ENCODE assay signal across 8 cellular contexts in genomic region chr12:120116792-120117651, GRCh38. TPM values are rescaled to one million over a fixed set of nuclear protein-coding genes. Genes with fewer than 3 reads are reported as not detected.
DNase-seq lines count a peak whose midpoint lies in the region; FAIRE-seq and TF ChIP-seq lines count a peak whose summit lies in the region.

No MANE protein-coding gene starts in this region.

- H3K4me1 ChIP-seq in SJSA1 (replicated peaks), result peaks cover 32% of the 10 kb centered on the region

- FAIRE-seq in frontal cortex (lab: Jason Lieb, UNC), result no peak

- H3K36me3 ChIP-seq in SJSA1, result peaks cover 31% of the 10 kb centered on the region

- peak overlapping the region; percentile 84 for H3K4me3 ChIP-seq in NB4 (ENCODE audit: low read depth, low read length)
- H3K4me3 ChIP-seq in SJSA1, result peak overlapping the region; percentile 73

- TF ChIP-seq POLR2A in NB4 (IDR thresholded peaks at IDR 0.05; ENCODE audit: extremely low read depth, insufficient read length), result peak; percentile 95

- no peak for TF ChIP-seq CTCF in HFFc6 (IDR thresholded peaks at IDR 0.05)
- TF ChIP-seq CTCF in NB4 (IDR thresholded peaks at IDR 0.05; ENCODE audit: low read depth, low read length), result no peak

- H3K27me3 Mint-ChIP-seq in HFFc6 (ENCODE audit: insufficient read depth), result peaks cover 5% of the 10 kb centered on the region; the same call in 1 of the 2 replicates

- H3K4me1 Mint-ChIP-seq in HFFc6 (ENCODE audit: low read depth), result peaks cover 58% of the 10 kb centered on the region

- DNase-seq in GM04504 (ENCODE audit: low read depth), result peak; percentile 79
- DNase-seq in HFFc6, result peak; percentile 93
- DNase-seq in NB4 (ENCODE audit: low read depth), result peak; percentile 97
- DNase-seq in SJSA1 (ENCODE audit: low read depth in 1 of 2, low spot score in 2 of 2), result peak; percentile 92 to 96
- peak; percentile 96 for DNase-seq in activated naive CD4-positive, alpha-beta T cell treated with Interleukin-2 at 50 U/mL for 16 hours
- DNase-seq in frontal cortex (ENCODE audit: low spot score in 2 of 2), result peak; percentile 98 to 100
- peak; percentile 43 for DNase-seq in non-pigmented ciliary epithelial cell (ENCODE audit: low read depth)
- peak in 48 of 49 donors; percentile 60 to 95 (median 89) for DNase-seq in substantia nigra (lab: John Stamatoyannopoulos, UW)

- H3K27me3 ChIP-seq in SJSA1 (replicated peaks), result no peaks in the 10 kb centered on the region

- no peaks in the 10 kb centered on the region for H3K9me3 Mint-ChIP-seq in HFFc6

- H3K36me3 Mint-ChIP-seq in HFFc6 (ENCODE audit: low read depth), result peaks cover 25% of the 10 kb centered on the region

- H3K4me3 Mint-ChIP-seq in HFFc6, result peak overlapping the region; percentile 90

- no peaks in the 10 kb centered on the region for H3K9me3 ChIP-seq in SJSA1 (replicated peaks)

- H3K27ac Mint-ChIP-seq in HFFc6, result peak overlapping the region; percentile 82

- H3K27ac ChIP-seq in SJSA1, result peak overlapping the region; percentile 53
- peak overlapping the region; percentile 86 for H3K27ac ChIP-seq in substantia nigra (ENCODE audit: low read depth, low read length, poor library complexity, severe bottlenecking)

RNA-seq across cellular contexts. Expression of gene RAB35, which starts 0.5 kb away (rescaled TPM):
- 10 to 100 TPM; 50.5 to 62.0 (median 55.3) TPM for total RNA-seq in HFFc6 (2021; fragmentation: NEBNext Ultra II Directional; extraction: Animal tissue kit (Norgen Biotek cat#: 25700))
- total RNA-seq in SJSA1 (2014; rRNA removed; shearing (Covaris generic)), result 16.7 and 31.7 TPM in 2 replicates
- total RNA-seq in frontal cortex, result 37.5 TPM

Comparison
In these comparisons a context has a peak if more than half of its experiments do, and no peak if none do; other contexts are left out.
1. Peak in every context shown above with its lines: DNase-seq, H3K4me3 ChIP-seq and H3K27ac ChIP-seq.
2. DNase-seq: peak in every context shown above with its lines; median percentile 99 in frontal cortex; 97 in NB4; 96 in activated naive CD4-positive, alpha-beta T cell treated with Interleukin-2 at 50 U/mL for 16 hours; 94 in SJSA1; 93 in HFFc6; 89 in substantia nigra; 79 in GM04504; 43 in non-pigmented ciliary epithelial cell.